In genomic region chrX:38236901-38237615, GRCh38 we compare ENCODE assay signal across 29 cellular contexts. TPM values are rescaled to one million over a fixed set of nuclear protein-coding genes. Genes with fewer than 3 reads are reported as not detected.
"Had no signal": no experiment of that assay in that cellular context is flagged by ENCODE, and none has a peak within 500 bp of the region (broad histone marks: within the 10 kb centered on the region; RNA-seq: fewer than 3 reads in every experiment).

No MANE protein-coding gene starts in this region.

- H2AFZ ChIP-seq: parathyroid adenoma had no signal

- H3K27me3 ChIP-seq: ascending aorta, brain microvascular endothelial cell, foreskin keratinocyte, right atrium auricular region, tibial nerve had no signal

- H3K36me3 Mint-ChIP-seq: activated naive CD8-positive, alpha-beta T cell; immature natural killer cell; mesothelial cell of epicardium; naive thymus-derived CD8-positive, alpha-beta T cell; stimulated activated naive B cell treated with anti-CD40 and anti-IgM and Interleukin-4, amounts not matched to agents 10 μg/mL and 1 μg/mL and 100 μg/mL, for 72 hours had no signal

- H3K27ac Mint-ChIP-seq: activated naive CD8-positive, alpha-beta T cell; immature natural killer cell; mesothelial cell of epicardium; naive thymus-derived CD8-positive, alpha-beta T cell; stimulated activated naive B cell treated with anti-CD40 and anti-IgM and Interleukin-4, amounts not matched to agents 10 μg/mL and 1 μg/mL and 100 μg/mL, for 72 hours had no signal

- H3K27ac ChIP-seq: ascending aorta, brain microvascular endothelial cell, coronary artery, dorsolateral prefrontal cortex, foreskin keratinocyte, heart left ventricle, parathyroid adenoma, psoas muscle, right atrium auricular region, tibial nerve, VCaP had no signal

- ATAC-seq: foreskin keratinocyte; heart left ventricle; naive thymus-derived CD8-positive, alpha-beta T cell; psoas muscle; stimulated activated naive B cell treated with anti-CD40 and anti-IgM and Interleukin-4, amounts not matched to agents 10 μg/mL and 1 μg/mL and 100 μg/mL, for 72 hours had no signal

- H3K9me3 Mint-ChIP-seq: naive thymus-derived CD8-positive, alpha-beta T cell; stimulated activated naive B cell treated with anti-CD40 and anti-IgM and Interleukin-4, amounts not matched to agents 10 μg/mL and 1 μg/mL and 100 μg/mL, for 72 hours had no signal

- FAIRE-seq: TTC549 had no signal

- H3K4me1 ChIP-seq: parathyroid adenoma, psoas muscle had no signal

- H3K9ac ChIP-seq: parathyroid adenoma had no signal

- DNase-seq: activated CD4-positive, alpha-beta T cell treated with anti-CD3 and anti-CD28 coated beads for 4 hours; activated CD4-positive, alpha-beta T cell treated with anti-CD3 and anti-CD28 coated beads, Interleukin-2, amount 50 U/mL, for 4 hours; activated effector memory CD4-positive, alpha-beta T cell treated with Interleukin-2 at 50 U/mL for 16 hours; activated naive CD4-positive, alpha-beta T cell treated with Interleukin-2 at 50 U/mL for 16 hours; activated T-cell treated with anti-CD3 and anti-CD28 coated beads for 4 hours; brain microvascular endothelial cell; dorsolateral prefrontal cortex; effector memory CD4-positive, alpha-beta T cell; foreskin keratinocyte; heart left ventricle; hypothalamus; immature natural killer cell; naive thymus-derived CD8-positive, alpha-beta T cell; nucleus accumbens; psoas muscle; stimulated activated CD4-positive, alpha-beta T cell treated with anti-CD3 and anti-CD28 coated beads, Interleukin-15, amount 100 ng/mL, for 24 hours; stimulated activated CD4-positive, alpha-beta T cell treated with anti-CD3 and anti-CD28 coated beads, Interleukin-2, amount 100 ng/mL, for 24 hours; stimulated activated naive B cell treated with anti-CD40 and anti-IgM and Interleukin-4, amounts not matched to agents 10 μg/mL and 1 μg/mL and 100 μg/mL, for 72 hours; T-helper 9 cell had no signal

- H3K4me3 ChIP-seq: ascending aorta, coronary artery, dorsolateral prefrontal cortex, heart left ventricle, psoas muscle, right atrium auricular region, tibial nerve had no signal

- H3K9me3 ChIP-seq: ascending aorta, heart left ventricle, psoas muscle, right atrium auricular region, tibial nerve had no signal

- H3K4me1 Mint-ChIP-seq: immature natural killer cell; mesothelial cell of epicardium; naive thymus-derived CD8-positive, alpha-beta T cell; neural crest cell; stimulated activated naive B cell treated with anti-CD40 and anti-IgM and Interleukin-4, amounts not matched to agents 10 μg/mL and 1 μg/mL and 100 μg/mL, for 72 hours had no signal

- H3K4me3 Mint-ChIP-seq: activated naive CD8-positive, alpha-beta T cell; immature natural killer cell; mesothelial cell of epicardium; naive thymus-derived CD8-positive, alpha-beta T cell; neural crest cell; stimulated activated naive B cell treated with anti-CD40 and anti-IgM and Interleukin-4, amounts not matched to agents 10 μg/mL and 1 μg/mL and 100 μg/mL, for 72 hours had no signal

- H3K79me2 ChIP-seq: parathyroid adenoma had no signal

- H3K36me3 ChIP-seq: ascending aorta, brain microvascular endothelial cell, heart left ventricle, right atrium auricular region, tibial nerve had no signal

RNA-seq across cellular contexts. Expression of gene SRPX, which starts 16.4 kb away (rescaled TPM):
- total RNA-seq: naive thymus-derived CD8-positive, alpha-beta T cell had no signal
- polyA plus RNA-seq: immature natural killer cell; naive thymus-derived CD8-positive, alpha-beta T cell had no signal
